Comparison of ENCODE assay signal across 15 cellular contexts in genomic region chr4:154719087-154719486, GRCh38. TPM values are rescaled to one million over a fixed set of nuclear protein-coding genes. Genes with fewer than 3 reads are reported as not detected.
DNase-seq lines count a peak whose midpoint lies in the region; ATAC-seq and TF ChIP-seq lines count a peak whose summit lies in the region.
"Had no signal": no experiment of that assay in that cellular context is flagged by ENCODE, and none has a peak within 500 bp of the region (broad histone marks: within the 10 kb centered on the region; RNA-seq: fewer than 3 reads in every experiment).

No MANE protein-coding gene starts in this region.

- H3K36me3 ChIP-seq in breast epithelium = no peaks in the 10 kb centered on the region

- no peaks in the 10 kb centered on the region for H3K9me3 ChIP-seq in breast epithelium

- H3K27ac ChIP-seq in breast epithelium (no peak overlapping the region), RWPE1 (no peak overlapping the region)
- H3K27ac ChIP-seq: dorsolateral prefrontal cortex had no signal

- DNase-seq in MCF 10A (ENCODE audit: unreplicated experiment) (peak; percentile 81), breast epithelium (ENCODE audit: low spot score in 2 of 2) (no peak), RWPE1 (ENCODE audit: low spot score) (peak; percentile 69), fibroblast of gingiva (ENCODE audit: low read depth) (peak; percentile 6), NCI-H2171 (lab: John Stamatoyannopoulos, UW) (no peak), ureter (ENCODE audit: low spot score) (no peak)
- DNase-seq in stimulated activated naive CD4-positive, alpha-beta T cell treated with Interleukin-2 at 50 U/mL for 16 hours (lab: John Stamatoyannopoulos, UW) = no peak
- DNase-seq in stimulated activated naive CD8-positive, alpha-beta T cell treated with anti-CD3 and anti-CD28 coated beads, Interleukin-15, amount 100 ng/mL, for 72 hours = no peak
- DNase-seq: activated CD4-positive, CD25-positive, alpha-beta regulatory T cell treated with anti-CD3 and anti-CD28 coated beads, Interleukin-2, amount 50 U/mL, for 72 hours; activated T-cell treated with anti-CD3 and anti-CD28 coated beads, Interleukin-2, amount 50 U/mL, for 4 hours; dorsolateral prefrontal cortex; islet precursor cell; NCI-H1105 treated with DMSO at 0.1 percent for 48 hours; stimulated activated CD4-positive, alpha-beta T cell treated with anti-CD3 and anti-CD28 coated beads, Interleukin-12 subunit alpha, Interleukin-12 subunit beta, amount 100 ng/mL, for 4 hours had no signal

- H3K27me3 ChIP-seq in breast epithelium = no peaks in the 10 kb centered on the region
- H3K27me3 ChIP-seq: dorsolateral prefrontal cortex had no signal

- H3K36me3 Mint-ChIP-seq in MCF 10A (ENCODE audit: insufficient read depth, unreplicated experiment) = peaks cover 5% of the 10 kb centered on the region

- ATAC-seq in stimulated activated naive CD8-positive, alpha-beta T cell treated with anti-CD3 and anti-CD28 coated beads, Interleukin-15, amount 100 ng/mL, for 72 hours = no peak
- ATAC-seq: activated T-cell treated with anti-CD3 and anti-CD28 coated beads, Interleukin-2, amount 50 U/mL, for 4 hours had no signal

- intact Hi-C loops in MCF 10A (cut with micrococcal nuclease) = no loop called here
- intact Hi-C loops in breast epithelium (cut with DNase I; ENCODE audit: low total_unique reads) = no loop called here

- H3K9me3 Mint-ChIP-seq in MCF 10A (ENCODE audit: unreplicated experiment) = peaks cover 12% of the 10 kb centered on the region
- H3K9me3 Mint-ChIP-seq in stimulated activated naive CD8-positive, alpha-beta T cell treated with anti-CD3 and anti-CD28 coated beads, Interleukin-15, amount 100 ng/mL, for 72 hours = no peaks in the 10 kb centered on the region
- H3K9me3 Mint-ChIP-seq: activated T-cell treated with anti-CD3 and anti-CD28 coated beads, Interleukin-2, amount 50 U/mL, for 4 hours; T-helper 1 cell treated with Interleukin-12 subunit alpha and Interleukin-12 subunit beta and Interleukin-4 antibody, amounts not matched to agents 30 μg/mL and 1 μg/mL, for 36 hours had no signal

- TF ChIP-seq POLR2A in breast epithelium (IDR thresholded peaks at IDR 0.05) = no peak

- no peak overlapping the region for H3K4me3 ChIP-seq in breast epithelium
- H3K4me3 ChIP-seq: dorsolateral prefrontal cortex had no signal

- H3K4me1 Mint-ChIP-seq in MCF 10A (ENCODE audit: insufficient read depth, unreplicated experiment) = peaks cover 33% of the 10 kb centered on the region
- H3K4me1 Mint-ChIP-seq in stimulated activated naive CD8-positive, alpha-beta T cell treated with anti-CD3 and anti-CD28 coated beads, Interleukin-15, amount 100 ng/mL, for 72 hours = no peaks in the 10 kb centered on the region

- H3K27me3 Mint-ChIP-seq in MCF 10A (ENCODE audit: insufficient read depth, unreplicated experiment) = no peaks in the 10 kb centered on the region
- peaks cover 14% of the 10 kb centered on the region for H3K27me3 Mint-ChIP-seq in stimulated activated naive CD8-positive, alpha-beta T cell treated with anti-CD3 and anti-CD28 coated beads, Interleukin-15, amount 100 ng/mL, for 72 hours

- CTCF ChIA-PET in MCF 10A (lab: Yijun Ruan, JAX) = interaction anchor here (0.8 to 2.9 kb wide), 6 partner anchors 25 to 1235 kb away, joined by 3 to 10 read pairs (median 6); partner anchors contain the start of genes CTSO and LRAT
- CTCF ChIA-PET in RWPE1 (lab: Yijun Ruan, JAX) = interaction anchor here (1.3 kb wide), 1 partner anchor 32 kb away, joined by 4 read pairs; no protein-coding TSS in a partner anchor

- POLR2A ChIA-PET in MCF 10A (lab: Yijun Ruan, JAX) = interaction anchor here (0.7 to 6.6 kb wide), 7 partner anchors 9 to 1621 kb away, joined by 3 to 43 read pairs (median 4); partner anchors contain the start of gene LRAT
- POLR2A ChIA-PET in RWPE1 (lab: Yijun Ruan, JAX; ENCODE audit: low non-redundant PET) = no interaction called here

- peak overlapping the region; percentile 93 for H3K27ac Mint-ChIP-seq in MCF 10A (ENCODE audit: low read depth, unreplicated experiment)
- H3K27ac Mint-ChIP-seq in stimulated activated naive CD8-positive, alpha-beta T cell treated with anti-CD3 and anti-CD28 coated beads, Interleukin-15, amount 100 ng/mL, for 72 hours = peak overlapping the region in 1 of 2 donors; percentile 55
- H3K27ac Mint-ChIP-seq: T-helper 1 cell treated with Interleukin-12 subunit alpha and Interleukin-12 subunit beta and Interleukin-4 antibody, amounts not matched to agents 30 μg/mL and 1 μg/mL, for 36 hours had no signal

- H3K4me3 Mint-ChIP-seq in MCF 10A (ENCODE audit: unreplicated experiment) = peak overlapping the region; percentile 62
- H3K4me3 Mint-ChIP-seq in stimulated activated naive CD8-positive, alpha-beta T cell treated with anti-CD3 and anti-CD28 coated beads, Interleukin-15, amount 100 ng/mL, for 72 hours = no peak overlapping the region
- H3K4me3 Mint-ChIP-seq: activated T-cell treated with anti-CD3 and anti-CD28 coated beads, Interleukin-2, amount 50 U/mL, for 4 hours; T-helper 1 cell treated with Interleukin-12 subunit alpha and Interleukin-12 subunit beta and Interleukin-4 antibody, amounts not matched to agents 30 μg/mL and 1 μg/mL, for 36 hours had no signal

- no peaks in the 10 kb centered on the region for H3K4me1 ChIP-seq in breast epithelium

- TF ChIP-seq CTCF in MCF 10A (IDR thresholded peaks at IDR 0.05; ENCODE audit: unreplicated experiment) (no peak), breast epithelium (IDR thresholded peaks at IDR 0.05) (no peak), RWPE1 (conservative IDR thresholded peaks at IDR 0.05; ENCODE audit: low read depth) (no peak)

- no TSS peak for BruUV-seq in MCF 10A (replicated peaks; lab: Mats Ljungman, UMichigan)

RNA-seq across cellular contexts. Expression of gene LRAT, which starts 24.7 kb away (rescaled TPM):
- total RNA-seq in MCF 10A (2022) (3.5 and 5.8 TPM in 2 replicates), breast epithelium (1 to 10 TPM in 2 of 3 donors, not detected in 1; 3.9 to 4.5 TPM), ureter (1.1 TPM)
- total RNA-seq: activated T-cell treated with anti-CD3 and anti-CD28 coated beads, Interleukin-2, amount 50 U/mL, for 4 hours had no signal

Comparison
In these comparisons a context has a peak if more than half of its experiments do, and no peak if none do; other contexts are left out.
1. DNase-seq: peak in MCF 10A (single experiment), RWPE1 (single experiment) and fibroblast of gingiva (single experiment); none in breast epithelium (0 of 2), NCI-H2171 (single experiment), stimulated activated naive CD4-positive, alpha-beta T cell treated with Interleukin-2 at 50 U/mL for 16 hours (single experiment), stimulated activated naive CD8-positive, alpha-beta T cell treated with anti-CD3 and anti-CD28 coated beads, Interleukin-15, amount 100 ng/mL, for 72 hours (0 of 2) and ureter (single experiment).